In the genomic region with DNA sequence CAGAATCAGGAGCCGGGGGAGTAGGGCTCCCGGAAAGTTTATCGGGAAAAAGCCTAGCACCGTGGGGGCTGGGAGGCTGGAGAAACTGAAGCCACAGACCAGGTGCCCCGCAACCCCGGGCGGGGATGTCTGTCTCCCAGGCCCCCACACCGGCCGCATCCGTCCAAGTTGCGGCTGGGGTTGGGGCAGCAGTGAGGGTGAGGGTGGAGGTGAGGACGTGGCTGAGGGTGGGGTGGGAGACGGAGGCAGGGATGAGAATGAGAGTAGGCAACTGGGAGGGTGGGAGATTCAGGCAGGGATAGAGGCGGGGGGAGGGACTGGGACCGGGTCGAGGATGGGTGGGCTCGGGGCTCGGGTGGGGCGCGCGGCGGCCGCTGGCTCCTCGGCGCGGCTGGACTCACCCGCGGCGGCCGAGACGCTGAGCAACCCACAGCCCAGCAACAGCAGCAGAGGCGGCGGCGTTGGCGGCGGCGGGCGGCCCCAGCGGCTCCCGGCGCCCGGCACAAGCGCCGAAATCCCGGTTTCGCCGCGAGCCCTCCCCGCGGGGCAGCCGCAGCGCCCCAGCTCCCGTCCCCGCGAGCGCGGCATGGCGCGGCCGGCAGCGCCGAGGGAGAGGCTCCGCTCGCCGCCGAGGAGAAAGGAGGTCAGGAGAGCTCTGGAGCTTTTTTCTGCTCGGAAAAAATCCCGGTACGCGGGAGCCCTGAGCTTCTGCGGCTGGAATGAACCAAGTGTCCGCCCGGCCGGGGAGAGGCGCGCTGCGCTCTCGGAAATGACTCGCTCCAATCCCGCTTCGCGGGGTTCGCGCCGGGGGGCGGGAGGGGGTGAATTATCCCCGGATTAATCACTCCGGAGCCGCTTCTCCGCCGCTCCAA, we compare ENCODE assay signal across 8 cellular contexts. TPM values are rescaled to one million over a fixed set of nuclear protein-coding genes. Genes with fewer than 3 reads are reported as not detected.
DNase-seq lines count a peak whose midpoint lies in the region; ATAC-seq, FAIRE-seq and TF ChIP-seq lines count a peak whose summit lies in the region.

A gene (minus strand): TSS at position 721 of the 872 bp plus-strand sequence. CDS start 133 bp downstream, at position 588.

- no peak within 1 kb of the TSS for H2AFZ ChIP-seq in K562 (ENCODE audit: low read depth, low read length)

- H3K9me3 ChIP-seq in K562 (replicated peaks; ENCODE audit: control insufficient read depth, insufficient read depth, low read depth, low read length) (no peaks in the 10 kb centered on the region), suprapubic skin (no peaks in the 10 kb centered on the region)

- intact Hi-C loops in K562 (cut with micrococcal nuclease): no loop called here

- no peak for FAIRE-seq in K562 (lab: Jason Lieb, UNC)

- TF ChIP-seq RAD21 in K562 (CRISPR knock-in tag; conservative IDR thresholded peaks at IDR 0.05 in 1 of 2, IDR thresholded peaks at IDR 0.05 in 1 of 2): no peak

- H3K9me1 ChIP-seq in K562 (ENCODE audit: control insufficient read depth, insufficient read depth, low read length): no peaks in the 10 kb centered on the region

- H3K9ac ChIP-seq in K562 (ENCODE audit: insufficient read depth in 1 of 2, low read depth in 2 of 2, low read length in 2 of 2): no peak within 1 kb of the TSS

- H3K36me3 ChIP-seq in K562 (ENCODE audit: control insufficient read depth, insufficient read depth, low read length) (no peaks in the 10 kb centered on the region), kidney epithelial cell (ENCODE audit: control insufficient read depth, insufficient read depth, low read length) (no peaks in the 10 kb centered on the region), suprapubic skin (no peaks in the 10 kb centered on the region)

- TF ChIP-seq CTCF in AG09309 (IDR thresholded peaks at IDR 0.05; ENCODE audit: control insufficient read depth, insufficient read depth, low read depth, low read length, missing control alignments) (no peak), K562 (IDR thresholded peaks at IDR 0.05 in 2 of 3, conservative IDR thresholded peaks at IDR 0.05 in 1 of 3; ENCODE audit: insufficient read depth in 2 of 3, low read depth in 1 of 3, low read length in 3 of 3) (no peak), kidney epithelial cell (IDR thresholded peaks at IDR 0.05; ENCODE audit: insufficient read depth, low read length, poor library complexity, severe bottlenecking) (no peak), suprapubic skin (IDR thresholded peaks at IDR 0.05) (no peak)

- H3K27me3 ChIP-seq in K562 (ENCODE audit: control insufficient read depth in 2 of 2, insufficient read depth in 2 of 2, low read length in 2 of 2) (peaks cover 2 to 18% of the 10 kb centered on the region in 2 experiments; a peak in 4 of 5 replicates), kidney epithelial cell (ENCODE audit: control insufficient read depth, insufficient read depth, low read length) (peaks cover 45% of the 10 kb centered on the region), suprapubic skin (peaks cover 70% of the 10 kb centered on the region)

- H4K20me1 ChIP-seq in K562 (replicated peaks; ENCODE audit: control insufficient read depth, insufficient read depth, low read length): no peaks in the 10 kb centered on the region

- no peak within 1 kb of the TSS for H3K27ac ChIP-seq in K562 (ENCODE audit: extremely low read depth, low read depth, low read length)
- no peak within 1 kb of the TSS for H3K27ac ChIP-seq in suprapubic skin

- H3K79me2 ChIP-seq in K562 (ENCODE audit: control insufficient read depth, insufficient read depth, low read length): no peaks in the 10 kb centered on the region

- CTCF ChIA-PET in K562 (lab: Yijun Ruan, JAX; ENCODE audit: low intra/inter-chr PET ratio): no interaction called here

- no TSS peak for BruUV-seq in K562 (replicated peaks; lab: Mats Ljungman, UMichigan)

- peaks cover 0 to 10% of the 10 kb centered on the region in 2 experiments; a peak in 2 of 5 replicates for H3K4me1 ChIP-seq in K562 (replicated peaks in 1 of 2; ENCODE audit: control insufficient read depth in 2 of 2, insufficient read depth in 2 of 2, low read length in 2 of 2)
- H3K4me1 ChIP-seq in suprapubic skin: peaks cover 44% of the 10 kb centered on the region

- TF ChIP-seq EP300 in K562 (IDR thresholded peaks at IDR 0.05; ENCODE audit: low read length) (no peak), suprapubic skin (IDR thresholded peaks at IDR 0.05) (no peak)

- H3K4me3 ChIP-seq in AG09309 (ENCODE audit: control insufficient read depth, low read depth, low read length): peak within 1 kb of the TSS; percentile 90
- no peak within 1 kb of the TSS for H3K4me3 ChIP-seq in K562
- H3K4me3 ChIP-seq in kidney epithelial cell (ENCODE audit: low read depth, low read length): peak within 1 kb of the TSS; percentile 44
- H3K4me3 ChIP-seq in suprapubic skin: peak within 1 kb of the TSS; percentile 53

- POLR2A ChIA-PET in K562 (lab: Yijun Ruan, JAX): interaction anchor here (0.8 kb wide), 1 partner anchor 21 kb away, joined by 3 read pairs; no protein-coding TSS in a partner anchor

- TF ChIP-seq POLR2A in K562 (conservative IDR thresholded peaks at IDR 0.05) (no peak), suprapubic skin (IDR thresholded peaks at IDR 0.05) (no peak), erythroblast (IDR thresholded peaks at IDR 0.05; ENCODE audit: low read length) (no peak)

- WGBS in K562 (ENCODE audit: insufficient coverage, low coverage, missing lambda C conversion rate): 47% methylated on average over 34 of the region's 91 CpGs
- WGBS in suprapubic skin: under 1% methylated on average over 23 of the region's 91 CpGs

- DNase-seq in AG09309 (ENCODE audit: low read depth): peak; percentile 11
- DNase-seq in NCI-H1092 (lab: John Stamatoyannopoulos, UW): peak; percentile 81
- no peak for DNase-seq in K562 (ENCODE audit: extremely low read depth in 1 of 4, low spot score in 3 of 4)
- DNase-seq in kidney epithelial cell (ENCODE audit: low read depth): no peak
- DNase-seq in suprapubic skin (ENCODE audit: low spot score in 2 of 2): no peak
- DNase-seq in SK-N-DZ (ENCODE audit: low spot score): no peak
- DNase-seq in erythroblast (lab: John Stamatoyannopoulos, UW): no peak

- in situ Hi-C loops in K562 (cut with MboI): no loop called here

- no peak within 1 kb of the TSS for H3K4me2 ChIP-seq in K562 (ENCODE audit: insufficient read depth, low read length)

- no peak for ATAC-seq in K562
- ATAC-seq in HG02938 (IDR thresholded peaks at IDR 0.05; ENCODE audit: unreplicated experiment): no peak

TF ChIP-seq in K562, 482 proteins besides CTCF, POLR2A, EP300 and RAD21:
- TF ChIP-seq, protein P1, sequence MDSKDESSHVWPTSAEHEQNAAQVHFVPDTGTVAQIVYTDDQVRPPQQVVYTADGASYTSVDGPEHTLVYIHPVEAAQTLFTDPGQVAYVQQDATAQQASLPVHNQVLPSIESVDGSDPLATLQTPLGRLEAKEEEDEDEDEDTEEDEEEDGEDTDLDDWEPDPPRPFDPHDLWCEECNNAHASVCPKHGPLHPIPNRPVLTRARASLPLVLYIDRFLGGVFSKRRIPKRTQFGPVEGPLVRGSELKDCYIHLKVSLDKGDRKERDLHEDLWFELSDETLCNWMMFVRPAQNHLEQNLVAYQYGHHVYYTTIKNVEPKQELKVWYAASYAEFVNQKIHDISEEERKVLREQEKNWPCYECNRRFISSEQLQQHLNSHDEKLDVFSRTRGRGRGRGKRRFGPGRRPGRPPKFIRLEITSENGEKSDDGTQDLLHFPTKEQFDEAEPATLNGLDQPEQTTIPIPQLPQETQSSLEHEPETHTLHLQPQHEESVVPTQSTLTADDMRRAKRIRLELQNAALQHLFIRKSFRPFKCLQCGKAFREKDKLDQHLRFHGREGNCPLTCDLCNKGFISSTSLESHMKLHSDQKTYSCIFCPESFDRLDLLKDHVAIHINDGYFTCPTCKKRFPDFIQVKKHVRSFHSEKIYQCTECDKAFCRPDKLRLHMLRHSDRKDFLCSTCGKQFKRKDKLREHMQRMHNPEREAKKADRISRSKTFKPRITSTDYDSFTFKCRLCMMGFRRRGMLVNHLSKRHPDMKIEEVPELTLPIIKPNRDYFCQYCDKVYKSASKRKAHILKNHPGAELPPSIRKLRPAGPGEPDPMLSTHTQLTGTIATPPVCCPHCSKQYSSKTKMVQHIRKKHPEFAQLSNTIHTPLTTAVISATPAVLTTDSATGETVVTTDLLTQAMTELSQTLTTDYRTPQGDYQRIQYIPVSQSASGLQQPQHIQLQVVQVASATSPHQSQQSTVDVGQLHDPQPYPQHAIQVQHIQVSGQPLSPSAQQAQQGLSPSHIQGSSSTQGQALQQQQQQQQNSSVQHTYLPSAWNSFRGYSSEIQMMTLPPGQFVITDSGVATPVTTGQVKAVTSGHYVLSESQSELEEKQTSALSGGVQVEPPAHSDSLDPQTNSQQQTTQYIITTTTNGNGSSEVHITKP (IDR thresholded peaks at IDR 0.05; ENCODE audit: partially characterized antibody): peak; percentile 43
- no peak for TF ChIP-seq BRD9 (IDR thresholded peaks at IDR 0.05; ENCODE audit: low read depth, partially characterized antibody)

RNA-seq across cellular contexts. Expression of the gene that starts here (rescaled TPM):
- total RNA-seq in K562 (2011; cell fraction: chromatin; rRNA removed; ENCODE audit: low replicate concordance): not detected in 2 replicates
- not detected in 2 replicates for total RNA-seq in K562 (2011; cell fraction: nucleolus; rRNA removed)
- total RNA-seq in K562 (2011; cell fraction: nucleoplasm; rRNA removed): not detected in 2 replicates
- total RNA-seq in K562 (2014; rRNA removed) (not detected in 2 replicates), K562 (2014; rRNA removed; fragmentation: Illumina TruSeq; extraction: Trizol) (not detected in 2 replicates), K562 (2015; rRNA removed; fragmentation: Illumina TruSeq; extraction: Trizol) (0.11 TPM in 1 of 2 replicates, not detected in the other), K562 (2021) (not detected in 2 replicates), kidney epithelial cell (0.48 and 0.75 TPM in 2 replicates), suprapubic skin (under 1 TPM; 0.08 to 0.55 (median 0.13) TPM)
- polyA plus RNA-seq in K562 (2011; rRNA removed) (not detected in 2 replicates), K562 (2014; fragmentation: Illumina TruSeq; extraction: Trizol) (not detected in 2 replicates), K562 (2014; fragmentation: Nextera tagmentation; extraction: Ambion mirVana) (not detected), K562 (2014; rRNA removed) (not detected in 2 replicates)
- not detected in 2 replicates for polyA plus RNA-seq in K562 (2011; cell fraction: cytosol; rRNA removed)
- not detected in 2 replicates for polyA plus RNA-seq in K562 (2011; cell fraction: nucleus; rRNA removed)
- polyA plus RNA-seq in K562 (2012): 0.01 TPM in 1 of 2 replicates, not detected in the other
- polyA minus RNA-seq in K562 (2011; rRNA and poly(A)+ RNA removed): not detected in 2 replicates
- polyA minus RNA-seq in K562 (2011; cell fraction: cytosol; rRNA and poly(A)+ RNA removed): not detected in 2 replicates
- not detected in 2 replicates for polyA minus RNA-seq in K562 (2011; cell fraction: nucleus; rRNA and poly(A)+ RNA removed)
- 0.17 and 1.2 TPM in 2 replicates for polyA plus RNA-seq in SK-N-DZ (2014; cell fraction: cytosol; rRNA removed)
- polyA plus RNA-seq in SK-N-DZ (2014; cell fraction: nucleus; rRNA removed): not detected in 2 replicates

Comparison
In these comparisons a context has a peak if more than half of its experiments do, and no peak if none do; other contexts are left out.
1. DNase-seq: peak in AG09309 (single experiment) and NCI-H1092 (single experiment); none in K562 (0 of 4), kidney epithelial cell (single experiment), suprapubic skin (0 of 2), SK-N-DZ (single experiment) and erythroblast (0 of 2).